In genomic region chr5:149140197-149141002, GRCh38 we compare ENCODE assay signal across 2 cellular contexts.
TF ChIP-seq lines count a peak whose summit lies in the region.

No MANE protein-coding gene starts in this region.

TF ChIP-seq in SK-N-SH, 30 proteins besides CTCF, POLR2A, EP300 and RAD21 (continued from another document):
- TF ChIP-seq IRF3 (IDR thresholded peaks at IDR 0.05; ENCODE audit: low read depth, low read length): no peak
TF ChIP-seq in SK-N-SH: peak in this region for 0.

TF ChIP-seq in SK-N-SH treated with all-trans-retinoic acid at 6 μM for 48 hours, 23 proteins besides CTCF, POLR2A, EP300 and RAD21 (continued from another document):
- TF ChIP-seq CSRNP3 (CRISPR knock-in tag; IDR thresholded peaks at IDR 0.05) (no peak), SNAI2 (CRISPR knock-in tag; IDR thresholded peaks at IDR 0.05) (no peak), GLIS3 (CRISPR knock-in tag; IDR thresholded peaks at IDR 0.05) (no peak)
